ENCODE assay signal across 16 cellular contexts in the genomic region with DNA sequence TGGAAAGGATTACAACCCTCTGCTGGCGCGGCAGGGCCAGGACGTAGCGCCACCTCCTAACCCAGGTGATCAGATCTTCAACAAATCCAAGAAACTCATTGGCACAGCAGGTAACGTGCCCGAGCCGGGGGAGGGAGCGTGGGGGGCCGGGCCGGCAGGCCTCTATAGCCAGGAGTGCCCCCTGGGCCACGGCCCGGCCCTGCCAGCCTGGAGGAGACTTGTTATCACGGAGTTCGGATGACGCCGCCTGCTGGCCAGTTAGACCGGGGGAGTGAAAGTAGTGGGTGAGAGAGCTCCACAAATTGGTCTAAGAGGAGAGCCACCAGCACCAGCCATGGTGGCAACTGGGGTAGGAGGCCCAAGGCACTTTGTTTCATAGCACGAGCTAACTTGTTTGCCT. TPM values are rescaled to one million over a fixed set of nuclear protein-coding genes. Genes with fewer than 3 reads are reported as not detected.
A peak's percentile ranks its signal among the peaks of the same experiment; 100 is the strongest.
DNase-seq lines count a peak whose midpoint lies in the region; ATAC-seq and TF ChIP-seq lines count a peak whose summit lies in the region.
"Had no signal": no experiment of that assay in that cellular context is flagged by ENCODE, and none has a peak within 500 bp of the region (broad histone marks: within the 10 kb centered on the region; RNA-seq: fewer than 3 reads in every experiment).

No MANE protein-coding gene starts in this region.

- H2BK12ac ChIP-seq in mesenchymal stem cell (ENCODE audit: low read length in 2 of 2) = no peak overlapping the region

- no peak overlapping the region for H3K4me2 ChIP-seq in mesenchymal stem cell (ENCODE audit: low read length, poor library complexity, severe bottlenecking)
- H3K4me2 ChIP-seq: BLaER1 treated with 17β-estradiol and CSF1 and Interleukin-3, amounts not matched to agents 10 nM and 100 nM had no signal

- peaks cover 50 to 64% of the 10 kb centered on the region in 2 experiments for H3K36me3 ChIP-seq in mesenchymal stem cell (ENCODE audit: control insufficient read depth in 1 of 2, insufficient read depth in 2 of 2, low read depth in 1 of 2, low read length in 2 of 2)
- H3K36me3 ChIP-seq in lower lobe of right lung = peaks cover 44% of the 10 kb centered on the region
- H3K36me3 ChIP-seq in body of pancreas (replicated peaks in 1 of 2; ENCODE audit: insufficient read depth in 1 of 2, low read depth in 2 of 2) = no peaks in the 10 kb centered on the region

- H3K18ac ChIP-seq in mesenchymal stem cell (ENCODE audit: low read depth in 1 of 2, low read length in 2 of 2) = no peak overlapping the region

- no peak overlapping the region for H2BK15ac ChIP-seq in mesenchymal stem cell (ENCODE audit: low read depth, poor library complexity, severe bottlenecking)

- no peak overlapping the region for H3K4me3 ChIP-seq in AG10803 (ENCODE audit: low read length)
- H3K4me3 ChIP-seq in HFF-Myc (replicated peaks; ENCODE audit: low read depth, low read length) = no peak overlapping the region
- H3K4me3 ChIP-seq in choroid plexus epithelial cell (ENCODE audit: low read depth, low read length) = no peak overlapping the region
- H3K4me3 ChIP-seq in mesenchymal stem cell (ENCODE audit: insufficient read depth in 1 of 2, low read depth in 1 of 2, low read length in 2 of 2) = no peak overlapping the region
- no peak overlapping the region for H3K4me3 ChIP-seq in lower lobe of right lung
- H3K4me3 ChIP-seq in body of pancreas = no peak overlapping the region
- H3K4me3 ChIP-seq: BLaER1 treated with 17β-estradiol and CSF1 and Interleukin-3, amounts not matched to agents 10 nM and 100 nM had no signal

- 72% methylated on average over 18 of the region's 18 CpGs for WGBS in mesenchymal stem cell
- WGBS in body of pancreas, 2 donors = 81 to 87% methylated on average over 15 to 18 of the region's 18 CpGs

- H2BK5ac ChIP-seq in mesenchymal stem cell (ENCODE audit: low read depth, low read length, poor library complexity, severe bottlenecking) = no peak overlapping the region

- no peak overlapping the region for H3K23ac ChIP-seq in mesenchymal stem cell (ENCODE audit: low read length in 2 of 2)

- no peak overlapping the region for H3K9ac ChIP-seq in mesenchymal stem cell (ENCODE audit: low read length)
- H3K9ac ChIP-seq: BLaER1 treated with 17β-estradiol and CSF1 and Interleukin-3, amounts not matched to agents 10 nM and 100 nM had no signal

- intact Hi-C loops in lower lobe of right lung (cut with DNase I) = no loop called here
- intact Hi-C loops in body of pancreas (cut with DNase I) = no loop called here

- 0 out of 2 replicates have a peak, but pooled peaks have one; percentile 9 for TF ChIP-seq CTCF in AG10803 (conservative IDR thresholded peaks at IDR 0.05; ENCODE audit: low read length)
- TF ChIP-seq CTCF in HFF-Myc (IDR thresholded peaks at IDR 0.05; ENCODE audit: low read depth, low read length, missing control alignments) = peak; percentile 13
- TF ChIP-seq CTCF in choroid plexus epithelial cell (conservative IDR thresholded peaks at IDR 0.05; ENCODE audit: low read depth, low read length) = peak; percentile 36
- no peak for TF ChIP-seq CTCF in lower lobe of right lung (IDR thresholded peaks at IDR 0.05)
- TF ChIP-seq CTCF in body of pancreas (IDR thresholded peaks at IDR 0.05) = no peak

- no peak overlapping the region for H4K8ac ChIP-seq in mesenchymal stem cell (ENCODE audit: low read length)

- H2AFZ ChIP-seq in mesenchymal stem cell (ENCODE audit: low read depth, low read length) = no peak overlapping the region

- no peak overlapping the region for H3K14ac ChIP-seq in mesenchymal stem cell (ENCODE audit: low read length in 2 of 2)

- H3K27me3 ChIP-seq in mesenchymal stem cell (ENCODE audit: control insufficient read depth in 1 of 2, insufficient read depth in 1 of 2, low read length in 2 of 2) (no peaks in the 10 kb centered on the region), lower lobe of right lung (ENCODE audit: low read depth) (no peaks in the 10 kb centered on the region), body of pancreas (no peaks in the 10 kb centered on the region)
- H3K27me3 ChIP-seq: BLaER1 treated with 17β-estradiol and CSF1 and Interleukin-3, amounts not matched to agents 10 nM and 100 nM had no signal

- H3K79me1 ChIP-seq in mesenchymal stem cell (replicated peaks; ENCODE audit: low read length, poor library complexity, severe bottlenecking) = peaks cover 28% of the 10 kb centered on the region

- H2BK120ac ChIP-seq in mesenchymal stem cell (ENCODE audit: low read depth, low read length) = no peak overlapping the region

- ATAC-seq in lower lobe of right lung (no peak), body of pancreas (no peak)
- ATAC-seq: right cardiac atrium had no signal

- H4K91ac ChIP-seq in mesenchymal stem cell (ENCODE audit: low read length) = no peak overlapping the region

- no peaks in the 10 kb centered on the region for H3K9me3 ChIP-seq in mesenchymal stem cell (ENCODE audit: control insufficient read depth, low read length)
- no peaks in the 10 kb centered on the region for H3K9me3 ChIP-seq in lower lobe of right lung
- no peaks in the 10 kb centered on the region for H3K9me3 ChIP-seq in body of pancreas
- H3K9me3 ChIP-seq: BLaER1 treated with 17β-estradiol and CSF1 and Interleukin-3, amounts not matched to agents 10 nM and 100 nM had no signal

- DNase-seq in AG10803 (ENCODE audit: low read depth) (no peak), HFF-Myc (ENCODE audit: extremely low read depth, low read depth) (no peak), choroid plexus epithelial cell (ENCODE audit: low read depth) (no peak), mesenchymal stem cell (peak; percentile 16), lower lobe of right lung (no peak), T-helper 2 cell (no peak), body of pancreas (no peak), NCI-H2081 treated with DMSO at 0.1 percent for 48 hours (lab: John Stamatoyannopoulos, UW) (no peak)
- DNase-seq: activated CD4-positive, CD25-positive, alpha-beta regulatory T cell treated with anti-CD3 and anti-CD28 coated beads, Interleukin-2, amount 50 U/mL, for 72 hours; activated CD8-positive, alpha-beta memory T cell treated with anti-CD3 and anti-CD28 coated beads, Interleukin-2, amount 10 ng/mL, durations not matched to agents 7 days and 5 days; activated effector memory CD4-positive, alpha-beta T cell treated with Interleukin-2 at 50 U/mL for 16 hours; mammary epithelial cell; NCI-H2171; stimulated activated CD4-positive, alpha-beta T cell treated with anti-CD3 and anti-CD28 coated beads, Interleukin-1b, Interleukin-23, amount 100 ng/mL, for 48 hours had no signal

- no peak overlapping the region for H2AK5ac ChIP-seq in mesenchymal stem cell (ENCODE audit: low read length, severe bottlenecking)

- H3K4ac ChIP-seq in mesenchymal stem cell (ENCODE audit: low read depth in 1 of 2, low read length in 2 of 2) = no peak overlapping the region

- TF ChIP-seq POLR2A in body of pancreas (IDR thresholded peaks at IDR 0.05) = no peak

- H3K4me1 ChIP-seq in mesenchymal stem cell (ENCODE audit: control insufficient read depth, insufficient read depth, low read depth, low read length) (peaks cover 9% of the 10 kb centered on the region), lower lobe of right lung (no peaks in the 10 kb centered on the region), body of pancreas (no peaks in the 10 kb centered on the region)
- H3K4me1 ChIP-seq: BLaER1 treated with 17β-estradiol and CSF1 and Interleukin-3, amounts not matched to agents 10 nM and 100 nM had no signal

- H3K27ac ChIP-seq in mesenchymal stem cell (ENCODE audit: low read length, poor library complexity, severe bottlenecking) (no peak overlapping the region), lower lobe of right lung (no peak overlapping the region), body of pancreas (no peak overlapping the region)
- H3K27ac ChIP-seq: BLaER1 treated with 17β-estradiol and CSF1 and Interleukin-3, amounts not matched to agents 10 nM and 100 nM had no signal

RNA-seq across cellular contexts. Expression of gene TMEM214, which starts 8.6 kb away (rescaled TPM):
- 110 TPM for polyA plus RNA-seq in mesenchymal stem cell (2013, experiment 1 of 2)
- polyA plus RNA-seq in mesenchymal stem cell (2013, experiment 2 of 2) = 107 TPM
- 62.9 TPM for total RNA-seq in lower lobe of right lung
- 100 to 1,000 TPM in 1 of 2 donors, 10 to 100 TPM in 1; 59.9 to 119 TPM for total RNA-seq in body of pancreas

RNA-seq across cellular contexts. Expression of gene AGBL5, which starts 27.3 kb away (rescaled TPM):
- 18.2 TPM for polyA plus RNA-seq in mesenchymal stem cell (2013, experiment 1 of 2)
- polyA plus RNA-seq in mesenchymal stem cell (2013, experiment 2 of 2) = 17.4 TPM
- total RNA-seq in lower lobe of right lung (18.9 TPM), body of pancreas (10 to 100 TPM in 1 of 2 donors, 1 to 10 TPM in 1; 5.6 to 12.2 TPM)

RNA-seq across cellular contexts. Expression of gene OST4, which starts 47.3 kb away (rescaled TPM):
- polyA plus RNA-seq in mesenchymal stem cell (2013, experiment 1 of 2) = 1,831 TPM
- polyA plus RNA-seq in mesenchymal stem cell (2013, experiment 2 of 2) = 1,802 TPM
- total RNA-seq in lower lobe of right lung (243 TPM), body of pancreas (100 to 1,000 TPM; 103 to 129 TPM)

RNA-seq across cellular contexts. Expression of gene MAPRE3, which starts 53.8 kb away (rescaled TPM):
- polyA plus RNA-seq in mesenchymal stem cell (2013, experiment 1 of 2) = 22.8 TPM
- 23.1 TPM for polyA plus RNA-seq in mesenchymal stem cell (2013, experiment 2 of 2)
- total RNA-seq in lower lobe of right lung (27.1 TPM), body of pancreas (10 to 100 TPM in 1 of 2 donors, 1 to 10 TPM in 1; 9.3 to 15.8 TPM)

RNA-seq across cellular contexts. Expression of gene EMILIN1, which starts 54.2 kb away (rescaled TPM):
- 122 TPM for polyA plus RNA-seq in mesenchymal stem cell (2013, experiment 1 of 2)
- polyA plus RNA-seq in mesenchymal stem cell (2013, experiment 2 of 2) = 129 TPM
- total RNA-seq in lower lobe of right lung = 56.3 TPM
- 10 to 100 TPM; 21.8 to 24.1 TPM for total RNA-seq in body of pancreas

Comparison
In these comparisons a context has a peak if more than half of its experiments do, and no peak if none do; other contexts are left out.
1. CTCF ChIP-seq: peak in AG10803 (single experiment), HFF-Myc (single experiment) and choroid plexus epithelial cell (single experiment); none in lower lobe of right lung (single experiment) and body of pancreas (0 of 7).